Comparison of ENCODE assay signal across 1 cellular context in the genomic region with DNA sequence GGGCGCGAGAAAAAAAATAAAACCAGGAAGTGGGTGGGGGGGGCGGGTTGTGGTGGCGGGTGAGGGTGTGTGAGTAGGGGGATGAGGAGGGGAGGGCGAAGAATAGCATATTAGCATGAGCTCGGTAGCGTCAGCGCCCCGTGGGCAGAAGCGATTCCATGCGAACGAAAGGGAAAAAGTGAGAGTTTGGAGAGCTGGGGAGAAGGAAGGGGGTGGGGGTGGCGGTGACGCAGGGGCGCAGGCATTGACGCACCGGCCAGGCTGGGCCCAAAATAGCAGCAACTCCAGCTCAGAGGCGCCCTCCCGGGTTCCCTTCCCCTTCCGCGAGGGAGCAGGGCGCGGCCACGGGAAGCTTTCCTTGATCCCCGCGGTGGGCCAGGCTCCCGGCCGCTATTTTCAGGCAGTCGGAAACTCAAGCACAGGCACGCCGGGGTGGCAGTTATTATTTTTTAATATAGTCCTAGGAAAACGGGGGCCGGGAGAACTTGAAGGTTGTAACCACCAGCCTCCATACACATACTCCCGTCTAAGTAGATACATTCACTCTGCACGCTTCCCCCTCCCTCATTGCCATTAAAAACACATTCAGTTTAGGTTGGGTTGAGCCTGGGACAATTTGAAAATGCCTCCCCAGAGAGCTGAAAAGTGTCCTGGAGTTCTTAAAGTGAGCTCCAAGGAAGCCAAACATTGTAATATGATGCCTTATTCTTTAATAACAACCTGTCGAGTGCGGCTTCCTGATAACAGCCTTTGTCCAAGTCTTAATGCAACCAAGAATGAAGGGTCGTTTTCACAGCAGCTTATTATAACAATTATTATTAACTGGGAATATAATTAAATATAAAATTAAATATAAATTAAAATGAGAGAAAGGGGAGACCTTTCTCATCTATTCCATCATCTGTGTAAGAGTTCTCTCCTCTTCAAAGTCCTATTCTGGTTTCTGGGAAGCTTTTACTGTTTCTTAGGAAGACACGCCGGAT.
TF ChIP-seq lines count a peak whose summit lies in the region.

No MANE protein-coding gene starts in this region.

TF ChIP-seq in H1, 55 proteins besides CTCF, POLR2A, EP300 and RAD21:
- no peak for TF ChIP-seq RXRA (IDR thresholded peaks at IDR 0.05; ENCODE audit: insufficient read depth, low read depth, low read length)
- TF ChIP-seq KDM4A (IDR thresholded peaks at IDR 0.05; ENCODE audit: low read depth, low read length, severe bottlenecking), result peak; percentile 52
- TF ChIP-seq SIX5 (IDR thresholded peaks at IDR 0.05; ENCODE audit: low read depth, low read length), result no peak
- no peak for TF ChIP-seq EZH2 (IDR thresholded peaks at IDR 0.05; ENCODE audit: low read depth, low read length, severe bottlenecking)
- TF ChIP-seq, protein P1, sequence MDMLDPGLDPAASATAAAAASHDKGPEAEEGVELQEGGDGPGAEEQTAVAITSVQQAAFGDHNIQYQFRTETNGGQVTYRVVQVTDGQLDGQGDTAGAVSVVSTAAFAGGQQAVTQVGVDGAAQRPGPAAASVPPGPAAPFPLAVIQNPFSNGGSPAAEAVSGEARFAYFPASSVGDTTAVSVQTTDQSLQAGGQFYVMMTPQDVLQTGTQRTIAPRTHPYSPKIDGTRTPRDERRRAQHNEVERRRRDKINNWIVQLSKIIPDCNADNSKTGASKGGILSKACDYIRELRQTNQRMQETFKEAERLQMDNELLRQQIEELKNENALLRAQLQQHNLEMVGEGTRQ (IDR thresholded peaks at IDR 0.05; ENCODE audit: low read length), result no peak
- no peak for TF ChIP-seq CTBP2 (IDR thresholded peaks at IDR 0.05; ENCODE audit: borderline replicate concordance, insufficient read depth, insufficient read length, low read length)
- TF ChIP-seq CREB1 (IDR thresholded peaks at IDR 0.05), result peak; percentile 87
- TF ChIP-seq PHF8 (conservative IDR thresholded peaks at IDR 0.05; ENCODE audit: low read depth, low read length), result 0 out of 2 replicates have a peak, but pooled peaks have one; percentile 6
- TF ChIP-seq CHD2 (IDR thresholded peaks at IDR 0.05; ENCODE audit: low read length), result no peak
- TF ChIP-seq ASH2L (IDR thresholded peaks at IDR 0.05; ENCODE audit: low read length), result peak; percentile 45
- TF ChIP-seq SIN3A (conservative IDR thresholded peaks at IDR 0.05 in 1 of 2, IDR thresholded peaks at IDR 0.05 in 1 of 2; ENCODE audit: low read depth in 1 of 2, low read length in 2 of 2), result 0 out of 4 replicates have a peak, but pooled peaks of 1 of the 2 experiments have one; percentile 48
TF ChIP-seq in H1: peak in this region for 5.
